ENCODE assay signal across 8 cellular contexts in the genomic region with DNA sequence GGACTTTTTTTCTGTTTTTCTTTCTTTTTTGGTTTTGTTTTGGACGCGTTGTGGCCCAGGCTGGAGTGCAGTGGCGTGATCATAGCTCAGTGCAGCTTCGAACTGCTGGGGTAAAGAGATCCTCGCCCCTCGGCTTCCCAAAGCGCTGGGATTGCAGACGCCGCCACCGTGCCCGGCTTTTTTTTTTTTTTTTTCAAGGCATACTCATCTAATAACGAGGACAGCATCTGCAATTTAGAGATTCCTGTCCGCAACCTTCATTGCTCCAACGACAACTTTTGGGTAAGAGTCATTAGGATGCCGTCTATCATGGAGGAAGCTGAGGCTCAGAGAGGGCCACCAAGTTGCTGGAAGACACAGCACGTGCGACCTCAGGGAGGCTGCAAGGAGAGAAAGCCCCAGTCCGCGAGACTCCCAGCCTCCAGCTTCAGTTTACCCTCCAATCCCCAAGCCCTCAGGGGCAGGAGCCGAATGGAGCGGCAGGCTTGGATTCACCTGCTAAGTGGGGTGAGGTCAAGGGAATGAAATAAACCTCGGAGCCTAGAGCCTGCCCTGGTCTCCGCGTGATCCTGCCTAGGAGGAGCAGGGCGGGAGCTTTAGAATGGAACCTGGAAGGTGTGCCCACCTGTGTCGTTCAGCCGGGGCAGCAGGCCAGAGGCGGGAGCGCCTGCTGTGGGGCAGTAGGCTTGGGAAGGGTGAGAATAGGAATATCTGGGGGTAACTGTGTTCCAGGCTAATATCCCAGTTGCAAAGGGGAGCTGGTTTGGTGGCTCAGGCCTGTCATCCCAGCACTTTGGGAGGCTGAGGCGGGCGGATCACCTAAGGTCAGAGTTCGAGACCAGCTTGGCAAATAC. TPM values are rescaled to one million over a fixed set of nuclear protein-coding genes. Genes with fewer than 3 reads are reported as not detected.
DNase-seq lines count a peak whose midpoint lies in the region; ATAC-seq and TF ChIP-seq lines count a peak whose summit lies in the region.

No MANE protein-coding gene starts in this region.

- H3K4me1 ChIP-seq in right lobe of liver: peaks cover 0 to 13% (median 6%) of the 10 kb centered on the region in 4 donors

- ATAC-seq in right lobe of liver: no peak

- H3K36me3 ChIP-seq in right lobe of liver: peaks cover 0 to 5% (median 1%) of the 10 kb centered on the region in 4 donors

- H3K4me1 Mint-ChIP-seq in activated naive CD4-positive, alpha-beta T cell treated with anti-CD3 and anti-CD28 coated beads for 36 hours (ENCODE audit: low read depth): peaks cover 33% of the 10 kb centered on the region
- no peaks in the 10 kb centered on the region for H3K4me1 Mint-ChIP-seq in type B pancreatic cell (ENCODE audit: unreplicated experiment)

- peak overlapping the region; percentile 78 for H3K27ac Mint-ChIP-seq in activated naive CD4-positive, alpha-beta T cell treated with anti-CD3 and anti-CD28 coated beads for 36 hours
- H3K27ac Mint-ChIP-seq in type B pancreatic cell: peak overlapping the region; percentile 91

- DNase-seq in activated naive CD4-positive, alpha-beta T cell treated with anti-CD3 and anti-CD28 coated beads for 36 hours: peak; percentile 16
- no peak for DNase-seq in activated naive CD4-positive, alpha-beta T cell treated with Interleukin-2 at 50 U/mL for 16 hours
- DNase-seq in right lobe of liver (no peak), type B pancreatic cell (ENCODE audit: extremely low spot score, unreplicated experiment) (no peak), amniotic stem cell (lab: John Stamatoyannopoulos, UW) (no peak), NCI-H1048 (lab: John Stamatoyannopoulos, UW) (no peak)
- no peak for DNase-seq in stimulated activated CD4-positive, alpha-beta T cell treated with anti-CD3 and anti-CD28 coated beads, Interleukin-2, amount 100 ng/mL, for 24 hours

- TF ChIP-seq CTCF in right lobe of liver (IDR thresholded peaks at IDR 0.05): no peak
- TF ChIP-seq CTCF in type B pancreatic cell (conservative IDR thresholded peaks at IDR 0.05): no peak

- intact Hi-C loops in activated naive CD4-positive, alpha-beta T cell treated with anti-CD3 and anti-CD28 coated beads for 36 hours (cut with micrococcal nuclease): loop anchor here (1.0 kb wide), 6 partner anchors 23 to 163 kb away; a partner anchor contains a TSS
- intact Hi-C loops in right lobe of liver (cut with DNase I): no loop called here

- no peaks in the 10 kb centered on the region for H3K9me3 ChIP-seq in right lobe of liver

- peaks cover 16% of the 10 kb centered on the region for H3K36me3 Mint-ChIP-seq in activated naive CD4-positive, alpha-beta T cell treated with anti-CD3 and anti-CD28 coated beads for 36 hours (ENCODE audit: low read depth)
- peaks cover 2% of the 10 kb centered on the region for H3K36me3 Mint-ChIP-seq in type B pancreatic cell

- no peaks in the 10 kb centered on the region for H3K9me3 Mint-ChIP-seq in activated naive CD4-positive, alpha-beta T cell treated with anti-CD3 and anti-CD28 coated beads for 36 hours
- H3K9me3 Mint-ChIP-seq in type B pancreatic cell: no peaks in the 10 kb centered on the region

- H3K4me3 ChIP-seq in right lobe of liver: peak overlapping the region; percentile 82 to 99 (median 97)

- CTCF ChIA-PET in activated naive CD4-positive, alpha-beta T cell treated with anti-CD3 and anti-CD28 coated beads for 36 hours (lab: Charles Lee): interaction anchor here (0.6 to 1.3 kb wide), 2 partner anchors 49 to 137 kb away, joined by 3 to 8 read pairs; no protein-coding TSS in a partner anchor

- TF ChIP-seq POLR2A in right lobe of liver (IDR thresholded peaks at IDR 0.05): no peak

- H3K27me3 ChIP-seq in right lobe of liver: no peaks in the 10 kb centered on the region

- WGBS in right lobe of liver (ENCODE audit: insufficient coverage, low coverage, low lambda C conversion rate, missing lambda C conversion rate): 13% methylated on average over 21 of the region's 32 CpGs

- H3K4me3 Mint-ChIP-seq in activated naive CD4-positive, alpha-beta T cell treated with anti-CD3 and anti-CD28 coated beads for 36 hours: peak overlapping the region; percentile 93
- H3K4me3 Mint-ChIP-seq in type B pancreatic cell: peak overlapping the region; percentile 96

- no peaks in the 10 kb centered on the region for H3K27me3 Mint-ChIP-seq in activated naive CD4-positive, alpha-beta T cell treated with anti-CD3 and anti-CD28 coated beads for 36 hours (ENCODE audit: low read depth)
- H3K27me3 Mint-ChIP-seq in type B pancreatic cell: no peaks in the 10 kb centered on the region

- H3K27ac ChIP-seq in angular gyrus (ENCODE audit: low read depth, low read length): peak overlapping the region; percentile 81
- peak overlapping the region in 1 of 3 donors; percentile 61 for H3K27ac ChIP-seq in right lobe of liver

RNA-seq across cellular contexts. Expression of a gene that starts 0.7 kb away (rescaled TPM):
- 10 to 100 TPM; 63.8 to 65.6 TPM for total RNA-seq in activated naive CD4-positive, alpha-beta T cell treated with anti-CD3 and anti-CD28 coated beads for 36 hours
- total RNA-seq in right lobe of liver: 10 to 100 TPM; 25.9 to 42.9 (median 33.3) TPM
- 52.2 and 59.8 TPM in 2 replicates for total RNA-seq in type B pancreatic cell (ENCODE audit: low replicate concordance)

RNA-seq across cellular contexts. Expression of a gene that starts 5.7 kb away (rescaled TPM):
- not detected for total RNA-seq in activated naive CD4-positive, alpha-beta T cell treated with anti-CD3 and anti-CD28 coated beads for 36 hours
- under 1 TPM in 1 of 6 experiments, not detected in 5; 0.15 TPM for total RNA-seq in right lobe of liver
- not detected in 2 replicates for total RNA-seq in type B pancreatic cell (ENCODE audit: low replicate concordance)

RNA-seq across cellular contexts. Expression of a gene that starts 29.0 kb away (rescaled TPM):
- total RNA-seq in activated naive CD4-positive, alpha-beta T cell treated with anti-CD3 and anti-CD28 coated beads for 36 hours: 100 to 1,000 TPM in 1 of 2 experiments, 10 to 100 TPM in 1; 99.5 to 108 TPM
- 10 to 100 TPM; 18.3 to 85.0 (median 28.8) TPM for total RNA-seq in right lobe of liver
- 38.1 and 41.3 TPM in 2 replicates for total RNA-seq in type B pancreatic cell (ENCODE audit: low replicate concordance)

RNA-seq across cellular contexts. Expression of a gene that starts 42.2 kb away (rescaled TPM):
- 1 to 10 TPM; 9.3 to 9.8 TPM for total RNA-seq in activated naive CD4-positive, alpha-beta T cell treated with anti-CD3 and anti-CD28 coated beads for 36 hours
- total RNA-seq in right lobe of liver (10 to 100 TPM in 3 of 6 experiments, 1 to 10 TPM in 3; 4.2 to 18.7 (median 10.4) TPM), type B pancreatic cell (ENCODE audit: low replicate concordance) (9.3 and 11.0 TPM in 2 replicates)

RNA-seq across cellular contexts. Expression of a gene that starts 44.3 kb away (rescaled TPM):
- under 1 TPM; 0.41 to 0.49 TPM for total RNA-seq in activated naive CD4-positive, alpha-beta T cell treated with anti-CD3 and anti-CD28 coated beads for 36 hours
- total RNA-seq in right lobe of liver (under 1 TPM in 5 of 6 experiments, not detected in 1; 0.05 to 0.27 (median 0.09) TPM), type B pancreatic cell (ENCODE audit: low replicate concordance) (1.4 and 1.9 TPM in 2 replicates)
